ENCODE assay signal across 8 cellular contexts in genomic region chr2:232611559-232612218, GRCh38. TPM values are rescaled to one million over a fixed set of nuclear protein-coding genes. Genes with fewer than 3 reads are reported as not detected.
DNase-seq lines count a peak whose midpoint lies in the region; ATAC-seq and TF ChIP-seq lines count a peak whose summit lies in the region.

No MANE protein-coding gene starts in this region.

- no peaks in the 10 kb centered on the region for H3K9me3 ChIP-seq in lower lobe of right lung

- ATAC-seq in lower lobe of right lung = peak; percentile 70 to 77
- no peak for ATAC-seq in HG02642 (IDR thresholded peaks at IDR 0.05; ENCODE audit: poor library complexity, unreplicated experiment)
- ATAC-seq in stimulated activated memory B cell treated with anti-CD40 and anti-IgM and Interleukin-4, amounts not matched to agents 10 μg/mL and 1 μg/mL and 100 μg/mL, for 72 hours = no peak

- H3K4me3 ChIP-seq in LNCaP clone FGC (ENCODE audit: low read depth, low read length) (no peak overlapping the region), lower lobe of right lung (no peak overlapping the region)

- no peak overlapping the region for H3K4me3 Mint-ChIP-seq in chondrocyte (ENCODE audit: unreplicated experiment)
- no peak overlapping the region for H3K4me3 Mint-ChIP-seq in stimulated activated memory B cell treated with anti-CD40 and anti-IgM and Interleukin-4, amounts not matched to agents 10 μg/mL and 1 μg/mL and 100 μg/mL, for 72 hours

- no peaks in the 10 kb centered on the region for H3K27me3 Mint-ChIP-seq in chondrocyte (ENCODE audit: low read depth)
- H3K27me3 Mint-ChIP-seq in stimulated activated memory B cell treated with anti-CD40 and anti-IgM and Interleukin-4, amounts not matched to agents 10 μg/mL and 1 μg/mL and 100 μg/mL, for 72 hours = no peaks in the 10 kb centered on the region

- H3K4me1 Mint-ChIP-seq in chondrocyte (ENCODE audit: low read depth) = peaks cover 30% of the 10 kb centered on the region
- H3K4me1 Mint-ChIP-seq in stimulated activated memory B cell treated with anti-CD40 and anti-IgM and Interleukin-4, amounts not matched to agents 10 μg/mL and 1 μg/mL and 100 μg/mL, for 72 hours = no peaks in the 10 kb centered on the region

- no peaks in the 10 kb centered on the region for H3K36me3 Mint-ChIP-seq in chondrocyte (ENCODE audit: low read depth)
- no peaks in the 10 kb centered on the region for H3K36me3 Mint-ChIP-seq in stimulated activated memory B cell treated with anti-CD40 and anti-IgM and Interleukin-4, amounts not matched to agents 10 μg/mL and 1 μg/mL and 100 μg/mL, for 72 hours

- H3K4me1 ChIP-seq in lower lobe of right lung = no peaks in the 10 kb centered on the region

- H3K36me3 ChIP-seq in lower lobe of right lung = no peaks in the 10 kb centered on the region

- no peak overlapping the region for H3K27ac ChIP-seq in lower lobe of right lung

- no peaks in the 10 kb centered on the region for H3K9me3 Mint-ChIP-seq in chondrocyte (ENCODE audit: low read depth)
- H3K9me3 Mint-ChIP-seq in stimulated activated memory B cell treated with anti-CD40 and anti-IgM and Interleukin-4, amounts not matched to agents 10 μg/mL and 1 μg/mL and 100 μg/mL, for 72 hours = peaks cover 3% of the 10 kb centered on the region

- peak overlapping the region; percentile 57 for H3K27ac Mint-ChIP-seq in chondrocyte (ENCODE audit: unreplicated experiment)
- H3K27ac Mint-ChIP-seq in stimulated activated memory B cell treated with anti-CD40 and anti-IgM and Interleukin-4, amounts not matched to agents 10 μg/mL and 1 μg/mL and 100 μg/mL, for 72 hours = no peak overlapping the region

- in situ Hi-C loops in G401 (cut with HindIII; ENCODE audit: low sequenced_read_pairs) = no loop called here

- TF ChIP-seq CTCF in LNCaP clone FGC (IDR thresholded peaks at IDR 0.05; ENCODE audit: control insufficient read depth, extremely low read depth, insufficient read depth) = peak; percentile 68
- peak; percentile 95 for TF ChIP-seq CTCF in chondrocyte (IDR thresholded peaks at IDR 0.05)
- peak; percentile 84 for TF ChIP-seq CTCF in lower lobe of right lung (IDR thresholded peaks at IDR 0.05)

- intact Hi-C loops in lower lobe of right lung (cut with DNase I) = no loop called here

- DNase-seq in G401 (ENCODE audit: low spot score) (peak; percentile 28), LNCaP clone FGC (ENCODE audit: low read depth) (no peak), chondrocyte (ENCODE audit: low spot score) (peak; percentile 95), lower lobe of right lung (peak; percentile 79)
- DNase-seq in activated CD4-positive, alpha-beta T cell treated with anti-CD3 and anti-CD28 coated beads for 48 hours = peak; percentile 84
- DNase-seq in stimulated activated CD8-positive, alpha-beta memory T cell treated with anti-CD3 and anti-CD28 coated beads, Interleukin-15, amount 100 ng/mL, for 1 hour (ENCODE audit: low read depth) = peak; percentile 55

- H3K27me3 ChIP-seq in lower lobe of right lung (ENCODE audit: low read depth) = peaks cover 2% of the 10 kb centered on the region

RNA-seq across cellular contexts. Expression of gene EFHD1, which starts 21.7 kb away (rescaled TPM):
- 2.4 and 4.2 TPM in 2 replicates for total RNA-seq in G401 (2014; rRNA removed; shearing (Covaris generic))
- total RNA-seq in chondrocyte = 109 to 178 TPM (median 175 TPM) in 3 replicates
- total RNA-seq in lower lobe of right lung = 7.7 TPM

Comparison
In these comparisons a context has a peak if more than half of its experiments do, and no peak if none do; other contexts are left out.
1. ATAC-seq: peak in lower lobe of right lung (2 of 2); none in HG02642 (single experiment) and stimulated activated memory B cell treated with anti-CD40 and anti-IgM and Interleukin-4, amounts not matched to agents 10 μg/mL and 1 μg/mL and 100 μg/mL, for 72 hours (single experiment).
2. RNA of gene EFHD1, which starts 21.7 kb away (total RNA-seq): 109 to 178 TPM in chondrocyte; 7.7 TPM in lower lobe of right lung (single experiment) and 2.4 to 4.2 TPM in G401; every median in the first group is over 10 times any median in the second.
3. Peak in every context shown above with its lines, with median percentiles within 50 percentile points of each other: CTCF ChIP-seq.